Comparison of ENCODE assay signal across 8 cellular contexts in genomic region chr4:15231265-15232091, GRCh38.
DNase-seq lines count a peak whose midpoint lies in the region; ATAC-seq and TF ChIP-seq lines count a peak whose summit lies in the region.

No MANE protein-coding gene starts in this region.

- no peak overlapping the region for H4K8ac ChIP-seq in mesendoderm (ENCODE audit: low read depth, low read length)

- H2BK5ac ChIP-seq in mesendoderm (ENCODE audit: low read length): no peak overlapping the region

- H3K4me1 ChIP-seq in mesendoderm (ENCODE audit: control insufficient read depth, low read depth, low read length): peaks cover 5% of the 10 kb centered on the region

- no peak overlapping the region for H2AK5ac ChIP-seq in mesendoderm (ENCODE audit: low read length)

- WGBS in mesendoderm (ENCODE audit: extremely low coverage, insufficient coverage, low lambda C conversion rate): no CpG with 5 or more reads among the region's 8 CpGs

- H3K56ac ChIP-seq in mesendoderm (ENCODE audit: low read length): no peak overlapping the region

- peak in 12 of 14 donors; percentile 11 to 72 (median 35) for DNase-seq in C1 segment of cervical spinal cord (lab: John Stamatoyannopoulos, UW)
- DNase-seq in NCI-H774 (lab: John Stamatoyannopoulos, UW): peak; percentile 43
- peak; percentile 87 for DNase-seq in activated CD8-positive, alpha-beta T cell treated with anti-CD3 and anti-CD28 coated beads for 36 hours
- DNase-seq in effector memory CD8-positive, alpha-beta T cell: peak; percentile 60 to 67 (median 62)
- peak; percentile 87 for DNase-seq in mesendoderm
- peak; percentile 50 to 55 for DNase-seq in stimulated activated CD8-positive, alpha-beta memory T cell treated with anti-CD3 and anti-CD28 coated beads, Interleukin-2, amount 100 ng/mL, for 48 hours (ENCODE audit: low read depth in 2 of 2)

- no peak overlapping the region for H2BK120ac ChIP-seq in mesendoderm (ENCODE audit: low read depth, low read length)

- no peaks in the 10 kb centered on the region for H3K36me3 ChIP-seq in mesendoderm (ENCODE audit: control insufficient read depth, insufficient read depth, low read length)

- no peak overlapping the region for H3K9ac ChIP-seq in mesendoderm (ENCODE audit: low read length)

- peaks cover 33% of the 10 kb centered on the region for H3K4me1 Mint-ChIP-seq in activated CD8-positive, alpha-beta T cell treated with anti-CD3 and anti-CD28 coated beads for 36 hours (ENCODE audit: low read depth)
- H3K4me1 Mint-ChIP-seq in effector memory CD8-positive, alpha-beta T cell (ENCODE audit: low read depth in 2 of 2): peaks cover 18 to 19% of the 10 kb centered on the region in 2 donors

- H3K79me1 ChIP-seq in mesendoderm (ENCODE audit: low read length): no peaks in the 10 kb centered on the region

- no peak overlapping the region for H3K27ac ChIP-seq in mesendoderm (ENCODE audit: low read depth, low read length)

- no peak overlapping the region for H3K23ac ChIP-seq in mesendoderm (ENCODE audit: low read length)

- H3K9me3 Mint-ChIP-seq in activated CD8-positive, alpha-beta T cell treated with anti-CD3 and anti-CD28 coated beads for 36 hours: no peaks in the 10 kb centered on the region
- no peaks in the 10 kb centered on the region for H3K9me3 Mint-ChIP-seq in effector memory CD8-positive, alpha-beta T cell

- intact Hi-C loops in activated CD8-positive, alpha-beta T cell treated with anti-CD3 and anti-CD28 coated beads for 36 hours (cut with micrococcal nuclease): loop anchor here (2.0 to 5.0 kb wide), 2 partner anchors 225 to 421 kb away; no protein-coding TSS in a partner anchor

- no peak overlapping the region for H2BK15ac ChIP-seq in mesendoderm (replicated peaks; ENCODE audit: low read depth)

- H3K27me3 ChIP-seq in mesendoderm (ENCODE audit: insufficient read depth, low read length, poor library complexity): no peaks in the 10 kb centered on the region

- no peaks in the 10 kb centered on the region for H3K27me3 Mint-ChIP-seq in activated CD8-positive, alpha-beta T cell treated with anti-CD3 and anti-CD28 coated beads for 36 hours
- H3K27me3 Mint-ChIP-seq in effector memory CD8-positive, alpha-beta T cell: no peaks in the 10 kb centered on the region

- no peak overlapping the region for H3K4me3 Mint-ChIP-seq in activated CD8-positive, alpha-beta T cell treated with anti-CD3 and anti-CD28 coated beads for 36 hours
- no peak overlapping the region for H3K4me3 Mint-ChIP-seq in effector memory CD8-positive, alpha-beta T cell

- CTCF ChIA-PET in activated CD8-positive, alpha-beta T cell treated with anti-CD3 and anti-CD28 coated beads for 36 hours (lab: Charles Lee): interaction anchor here (0.9 to 8.7 kb wide), 18 partner anchors 9 to 724 kb away, joined by 3 to 124 read pairs (median 4); partner anchors contain the start of genes CC2D2A and FBXL5

- H3K27ac Mint-ChIP-seq in activated CD8-positive, alpha-beta T cell treated with anti-CD3 and anti-CD28 coated beads for 36 hours: no peak overlapping the region
- H3K27ac Mint-ChIP-seq in effector memory CD8-positive, alpha-beta T cell: no peak overlapping the region

- no peaks in the 10 kb centered on the region for H3K79me2 ChIP-seq in mesendoderm (ENCODE audit: control insufficient read depth, insufficient read depth, low read length)

- ATAC-seq in GM19035 (IDR thresholded peaks at IDR 0.05; ENCODE audit: unreplicated experiment) (peak; percentile 89), HG03280 (IDR thresholded peaks at IDR 0.05; ENCODE audit: unreplicated experiment) (peak; percentile 80)
- peak; percentile 69 for ATAC-seq in activated CD8-positive, alpha-beta T cell treated with anti-CD3 and anti-CD28 coated beads for 36 hours
- peak; percentile 88 for ATAC-seq in effector memory CD8-positive, alpha-beta T cell (replicated peaks)

- no peak overlapping the region for H3K4ac ChIP-seq in mesendoderm (ENCODE audit: low read depth, low read length)

- H3K4me2 ChIP-seq in mesendoderm (ENCODE audit: low read length): no peak overlapping the region

- TF ChIP-seq CTCF in activated CD8-positive, alpha-beta T cell treated with anti-CD3 and anti-CD28 coated beads for 36 hours (IDR thresholded peaks at IDR 0.05): peak; percentile 90

- H3K4me3 ChIP-seq in mesendoderm (ENCODE audit: low read length): no peak overlapping the region

- H3K18ac ChIP-seq in mesendoderm (ENCODE audit: low read length): no peak overlapping the region

- no peaks in the 10 kb centered on the region for H3K36me3 Mint-ChIP-seq in activated CD8-positive, alpha-beta T cell treated with anti-CD3 and anti-CD28 coated beads for 36 hours (ENCODE audit: low read depth)
- H3K36me3 Mint-ChIP-seq in effector memory CD8-positive, alpha-beta T cell (ENCODE audit: insufficient read depth): no peaks in the 10 kb centered on the region

- POLR2A ChIA-PET in activated CD8-positive, alpha-beta T cell treated with anti-CD3 and anti-CD28 coated beads for 36 hours (lab: Charles Lee): no interaction called here

- no peak overlapping the region for H4K5ac ChIP-seq in mesendoderm (ENCODE audit: low read length)

Comparison
In these comparisons a context has a peak if more than half of its experiments do, and no peak if none do; other contexts are left out.
1. DNase-seq: peak in every context shown above with its lines; median percentile 87 in activated CD8-positive, alpha-beta T cell treated with anti-CD3 and anti-CD28 coated beads for 36 hours; 87 in mesendoderm; 62 in effector memory CD8-positive, alpha-beta T cell; 52 in stimulated activated CD8-positive, alpha-beta memory T cell treated with anti-CD3 and anti-CD28 coated beads, Interleukin-2, amount 100 ng/mL, for 48 hours; 43 in NCI-H774; 35 in C1 segment of cervical spinal cord.